Comparison of ENCODE assay signal across 1 cellular context in the genomic region with DNA sequence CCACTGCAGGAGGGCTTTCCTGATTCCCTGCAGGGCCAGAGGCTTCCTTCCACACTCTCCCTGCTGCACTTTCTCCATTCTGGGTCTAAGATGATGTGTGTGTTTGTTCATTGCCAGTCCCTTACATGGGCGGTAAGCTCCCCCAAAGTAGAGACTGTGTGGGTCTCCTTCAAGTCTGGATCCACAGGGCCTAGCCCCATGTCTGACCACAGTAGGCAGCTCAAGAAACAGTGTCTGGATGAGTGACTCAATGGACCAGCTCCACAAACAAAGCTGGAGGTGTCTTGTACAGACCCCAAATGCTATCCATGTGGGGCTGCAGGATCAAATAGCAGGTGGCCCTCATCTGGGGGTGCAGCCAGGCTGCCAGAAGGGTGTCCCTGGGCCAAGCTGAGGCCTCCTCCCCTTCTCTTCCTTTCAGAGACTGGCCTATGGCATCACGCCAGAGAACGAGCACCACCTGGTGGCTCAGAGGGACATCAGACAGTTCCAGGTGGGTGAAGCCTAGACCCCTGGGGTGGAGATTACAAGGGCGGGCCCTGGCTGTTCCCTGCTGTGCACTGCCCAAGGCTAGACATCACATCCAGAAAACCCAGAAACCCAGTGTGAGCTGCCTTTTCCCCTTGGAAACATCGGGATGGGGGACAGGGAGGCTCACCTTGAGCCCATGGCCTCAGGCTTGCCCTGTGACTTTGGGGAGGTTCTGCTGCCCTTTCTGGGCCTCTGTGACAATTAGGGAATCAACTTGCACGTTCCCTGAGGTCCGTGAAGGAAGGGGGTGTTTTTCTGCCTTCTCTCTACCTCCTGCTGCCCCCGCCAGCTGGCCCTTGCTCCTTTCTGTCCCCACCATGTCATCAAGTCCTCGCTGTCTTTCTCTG.
TF ChIP-seq lines count a peak whose summit lies in the region.

No MANE protein-coding gene starts in this region.

TF ChIP-seq in K562, 482 proteins besides CTCF, POLR2A, EP300 and RAD21 (continued from another document):
- TF ChIP-seq JUND (IDR thresholded peaks at IDR 0.05; ENCODE audit: borderline replicate concordance, low read depth, low read length): 0 out of 2 replicates have a peak, but pooled peaks have one; percentile 4
- no peak for TF ChIP-seq JUND (tag; IDR thresholded peaks at IDR 0.05; ENCODE audit: borderline replicate concordance, low read depth, low read length)
- no peak for TF ChIP-seq ZNF174 (CRISPR knock-in tag; IDR thresholded peaks at IDR 0.05)
- TF ChIP-seq, protein P1, sequence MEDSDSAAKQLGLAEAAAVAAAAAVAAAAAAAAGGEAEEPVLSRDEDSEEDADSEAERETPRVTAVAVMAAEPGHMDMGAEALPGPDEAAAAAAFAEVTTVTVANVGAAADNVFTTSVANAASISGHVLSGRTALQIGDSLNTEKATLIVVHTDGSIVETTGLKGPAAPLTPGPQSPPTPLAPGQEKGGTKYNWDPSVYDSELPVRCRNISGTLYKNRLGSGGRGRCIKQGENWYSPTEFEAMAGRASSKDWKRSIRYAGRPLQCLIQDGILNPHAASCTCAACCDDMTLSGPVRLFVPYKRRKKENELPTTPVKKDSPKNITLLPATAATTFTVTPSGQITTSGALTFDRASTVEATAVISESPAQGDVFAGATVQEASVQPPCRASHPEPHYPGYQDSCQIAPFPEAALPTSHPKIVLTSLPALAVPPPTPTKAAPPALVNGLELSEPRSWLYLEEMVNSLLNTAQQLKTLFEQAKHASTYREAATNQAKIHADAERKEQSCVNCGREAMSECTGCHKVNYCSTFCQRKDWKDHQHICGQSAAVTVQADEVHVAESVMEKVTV (CRISPR knock-in tag; IDR thresholded peaks at IDR 0.05): 0 out of 2 replicates have a peak, but pooled peaks have one; percentile 53
- peak; percentile 88 for TF ChIP-seq SMC3 (conservative IDR thresholded peaks at IDR 0.05; ENCODE audit: insufficient read depth, low read depth, low read length)
- peak; percentile 46; the same call in 1 of the 2 replicates for TF ChIP-seq ZBTB7A (IDR thresholded peaks at IDR 0.05; ENCODE audit: borderline replicate concordance, control insufficient read depth, low read depth, low read length)
- peak; percentile 95 for TF ChIP-seq NFIC (IDR thresholded peaks at IDR 0.05)
- TF ChIP-seq CC2D1A (IDR thresholded peaks at IDR 0.05): 0 out of 2 replicates have a peak, but pooled peaks have one; percentile 17
